ENCODE assay signal across 8 cellular contexts in genomic region chr21:33266784-33267135, GRCh38. TPM values are rescaled to one million over a fixed set of nuclear protein-coding genes. Genes with fewer than 3 reads are reported as not detected.
DNase-seq lines count a peak whose midpoint lies in the region; FAIRE-seq and TF ChIP-seq lines count a peak whose summit lies in the region.

No MANE protein-coding gene starts in this region.

- H3K4me3 ChIP-seq in DOHH2 (ENCODE audit: low read length) (peak overlapping the region; percentile 82), LNCaP clone FGC (ENCODE audit: low read depth, low read length) (peak overlapping the region; percentile 75), astrocyte (ENCODE audit: insufficient read depth, low read depth, low read length) (peak overlapping the region; percentile 76), kidney epithelial cell (ENCODE audit: low read depth, low read length) (peak overlapping the region; percentile 81)

- H3K27ac ChIP-seq in DOHH2 (ENCODE audit: low read depth, low read length): peak overlapping the region; percentile 78
- H3K27ac ChIP-seq in astrocyte (ENCODE audit: low read depth, low read length): peak overlapping the region; percentile 45

- H3K36me3 ChIP-seq in DOHH2 (ENCODE audit: control insufficient read depth, low read length) (peaks cover 61% of the 10 kb centered on the region), astrocyte (ENCODE audit: insufficient read depth, low read length) (peaks cover 10% of the 10 kb centered on the region), kidney epithelial cell (ENCODE audit: control insufficient read depth, insufficient read depth, low read length) (no peaks in the 10 kb centered on the region)

- H3K4me2 ChIP-seq in DOHH2 (ENCODE audit: low read length) (peak overlapping the region; percentile 97), astrocyte (ENCODE audit: low read length) (peak overlapping the region; percentile 86)

- H4K20me1 ChIP-seq in DOHH2 (ENCODE audit: control insufficient read depth, insufficient read depth, low read depth, low read length): no peaks in the 10 kb centered on the region
- peaks cover 11% of the 10 kb centered on the region for H4K20me1 ChIP-seq in astrocyte (ENCODE audit: insufficient read depth, low read length)

- H3F3A ChIP-seq in DOHH2 (ENCODE audit: control insufficient read depth, insufficient read depth): peaks cover 22% of the 10 kb centered on the region

- peaks cover 12% of the 10 kb centered on the region for H3K4me1 Mint-ChIP-seq in astrocyte (ENCODE audit: low read depth, unreplicated experiment)

- H3K9ac ChIP-seq in astrocyte (ENCODE audit: low read length): peak overlapping the region; percentile 87

- no peaks in the 10 kb centered on the region for H3K27me3 ChIP-seq in DOHH2 (ENCODE audit: control insufficient read depth, low read length)
- H3K27me3 ChIP-seq in astrocyte (ENCODE audit: insufficient read depth, low read length): no peaks in the 10 kb centered on the region
- no peaks in the 10 kb centered on the region for H3K27me3 ChIP-seq in kidney epithelial cell (ENCODE audit: control insufficient read depth, insufficient read depth, low read length)

- H3K79me2 ChIP-seq in DOHH2 (ENCODE audit: control insufficient read depth, low read length) (peaks cover 60% of the 10 kb centered on the region), astrocyte (ENCODE audit: insufficient read depth, low read length) (peaks cover 5% of the 10 kb centered on the region)

- TF ChIP-seq CTCF in DOHH2 (IDR thresholded peaks at IDR 0.05; ENCODE audit: low read depth, low read length, poor library complexity, severe bottlenecking) (no peak), LNCaP clone FGC (IDR thresholded peaks at IDR 0.05; ENCODE audit: control insufficient read depth, extremely low read depth, insufficient read depth) (no peak), astrocyte (IDR thresholded peaks at IDR 0.05; ENCODE audit: insufficient read depth, low read depth, low read length) (no peak), kidney epithelial cell (IDR thresholded peaks at IDR 0.05; ENCODE audit: insufficient read depth, low read length, poor library complexity, severe bottlenecking) (no peak)

- H3K9me2 ChIP-seq in DOHH2 (replicated peaks; ENCODE audit: control insufficient read depth, low read length): no peaks in the 10 kb centered on the region

- H3K9me3 Mint-ChIP-seq in astrocyte (ENCODE audit: unreplicated experiment): no peaks in the 10 kb centered on the region

- peak overlapping the region; percentile 85 for H2AFZ ChIP-seq in astrocyte (ENCODE audit: low read depth, low read length)

- H3K9me3 ChIP-seq in DOHH2 (ENCODE audit: control insufficient read depth, insufficient read depth, low read length): no peaks in the 10 kb centered on the region
- no peaks in the 10 kb centered on the region for H3K9me3 ChIP-seq in astrocyte (ENCODE audit: insufficient read depth, low read depth, low read length)

- no peak for FAIRE-seq in astrocyte (lab: Jason Lieb, UNC)

- H3K4me1 ChIP-seq in DOHH2 (ENCODE audit: control insufficient read depth, low read length) (peaks cover 52% of the 10 kb centered on the region), astrocyte (ENCODE audit: insufficient read depth, low read length) (peaks cover 5% of the 10 kb centered on the region)

- H3K4me3 Mint-ChIP-seq in astrocyte (ENCODE audit: unreplicated experiment): peak overlapping the region; percentile 96

- H3K27ac Mint-ChIP-seq in astrocyte (ENCODE audit: unreplicated experiment): no peak overlapping the region

- peaks cover 8% of the 10 kb centered on the region for H3K36me3 Mint-ChIP-seq in astrocyte (ENCODE audit: low read depth, unreplicated experiment)

- no peaks in the 10 kb centered on the region for H3K27me3 Mint-ChIP-seq in astrocyte (ENCODE audit: low read depth, unreplicated experiment)

- DNase-seq in LNCaP clone FGC (ENCODE audit: low read depth) (no peak), astrocyte (ENCODE audit: low read depth) (no peak), kidney epithelial cell (ENCODE audit: low read depth) (no peak), SW 1271 (lab: John Stamatoyannopoulos, UW) (no peak), KG1 (lab: John Stamatoyannopoulos, UW) (no peak), SHP77 treated with DMSO at 0.1 percent for 48 hours (lab: John Stamatoyannopoulos, UW) (no peak)
- peak; percentile 25 for DNase-seq in stimulated activated naive CD4-positive, alpha-beta T cell treated with Interleukin-2 at 50 U/mL for 16 hours (lab: John Stamatoyannopoulos, UW)

RNA-seq across cellular contexts. Expression of gene IL10RB, which starts 0.6 kb away (rescaled TPM):
- total RNA-seq in astrocyte (14.0 and 17.0 TPM in 2 replicates), kidney epithelial cell (13.6 and 13.9 TPM in 2 replicates)

RNA-seq across cellular contexts. Expression of gene IFNAR2, which starts 37.0 kb away (rescaled TPM):
- total RNA-seq in astrocyte (23.3 and 26.7 TPM in 2 replicates), kidney epithelial cell (16.4 and 23.6 TPM in 2 replicates)

RNA-seq across cellular contexts. Expression of gene IFNAR1, which starts 58.0 kb away (rescaled TPM):
- total RNA-seq in astrocyte (42.9 and 44.0 TPM in 2 replicates), kidney epithelial cell (18.7 and 20.9 TPM in 2 replicates)
